Comparison of ENCODE assay signal across 21 cellular contexts in the genomic region with DNA sequence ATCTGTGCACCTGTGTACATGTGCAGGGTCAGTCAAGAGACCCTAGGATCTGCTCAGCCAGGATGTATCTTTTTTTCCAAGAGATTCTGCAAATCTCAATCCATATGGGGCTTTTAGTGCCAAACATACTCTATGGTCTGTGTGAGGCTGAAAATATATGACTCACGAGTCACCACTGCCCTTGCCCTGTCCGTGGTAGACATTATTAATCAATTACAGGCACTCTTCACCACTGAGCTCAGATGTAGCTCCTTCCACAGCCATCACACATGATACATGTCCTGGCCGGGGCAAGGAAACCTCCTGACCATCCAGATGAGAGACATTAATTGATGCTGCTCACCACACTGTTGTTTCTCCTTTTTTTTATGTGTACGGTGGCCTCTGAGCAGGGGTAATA.
"Had no signal": no experiment of that assay in that cellular context is flagged by ENCODE, and none has a peak within 500 bp of the region (broad histone marks: within the 10 kb centered on the region; RNA-seq: fewer than 3 reads in every experiment).

No MANE protein-coding gene starts in this region.

- H3K4me3 ChIP-seq: breast epithelium, left lung, neural progenitor cell, sigmoid colon, smooth muscle cell, stomach, suprapubic skin, transverse colon had no signal

- H3K4me2 ChIP-seq: neural progenitor cell, smooth muscle cell had no signal

- H3K36me3 ChIP-seq: breast epithelium, left lung, neural progenitor cell, sigmoid colon, stomach, suprapubic skin, transverse colon had no signal

- H3K4me1 Mint-ChIP-seq: activated B cell treated with CpG ODN at 0.5 μM for 24 hours; endodermal cell; stimulated activated memory B cell treated with anti-CD40 and anti-IgM and Interleukin-4, amounts not matched to agents 10 μg/mL and 1 μg/mL and 100 μg/mL, for 72 hours had no signal

- H3K27me3 ChIP-seq: breast epithelium, foreskin keratinocyte, left lung, neural progenitor cell, sigmoid colon, stomach, suprapubic skin, transverse colon had no signal

- H2AFZ ChIP-seq: neural progenitor cell had no signal

- H3K27me3 Mint-ChIP-seq: activated B cell treated with CpG ODN at 0.5 μM for 24 hours; activated CD4-positive, alpha-beta T cell treated with anti-CD3 and anti-CD28 coated beads for 36 hours; activated naive CD8-positive, alpha-beta T cell treated with anti-CD3 and anti-CD28 coated beads, Interleukin-2, amount 10 ng/mL, durations not matched to agents 7 days and 5 days; naive thymus-derived CD8-positive, alpha-beta T cell had no signal

- H3K9ac ChIP-seq: neural progenitor cell had no signal

- H3K9me3 ChIP-seq: breast epithelium, left lung, sigmoid colon, stomach, suprapubic skin, transverse colon had no signal

- H3K9me3 Mint-ChIP-seq: activated B cell treated with CpG ODN at 0.5 μM for 24 hours; activated naive CD8-positive, alpha-beta T cell treated with anti-CD3 and anti-CD28 coated beads, Interleukin-2, amount 10 ng/mL, durations not matched to agents 7 days and 5 days; central memory CD8-positive, alpha-beta T cell; endodermal cell; naive thymus-derived CD8-positive, alpha-beta T cell; neural progenitor cell; stimulated activated memory B cell treated with anti-CD40 and anti-IgM and Interleukin-4, amounts not matched to agents 10 μg/mL and 1 μg/mL and 100 μg/mL, for 72 hours had no signal

- H3K27ac ChIP-seq: breast epithelium, epithelial cell of prostate, foreskin keratinocyte, left lung, neural progenitor cell, sigmoid colon, stomach, suprapubic skin, transverse colon had no signal

- H3K4me3 Mint-ChIP-seq: activated B cell treated with CpG ODN at 0.5 μM for 24 hours; activated CD4-positive, alpha-beta T cell treated with anti-CD3 and anti-CD28 coated beads for 36 hours; activated naive CD8-positive, alpha-beta T cell treated with anti-CD3 and anti-CD28 coated beads, Interleukin-2, amount 10 ng/mL, durations not matched to agents 7 days and 5 days; central memory CD8-positive, alpha-beta T cell; endodermal cell; naive thymus-derived CD8-positive, alpha-beta T cell; neural progenitor cell; stimulated activated memory B cell treated with anti-CD40 and anti-IgM and Interleukin-4, amounts not matched to agents 10 μg/mL and 1 μg/mL and 100 μg/mL, for 72 hours had no signal

- H3K27ac Mint-ChIP-seq: activated B cell treated with CpG ODN at 0.5 μM for 24 hours; activated CD4-positive, alpha-beta T cell treated with anti-CD3 and anti-CD28 coated beads for 36 hours; activated naive CD8-positive, alpha-beta T cell treated with anti-CD3 and anti-CD28 coated beads, Interleukin-2, amount 10 ng/mL, durations not matched to agents 7 days and 5 days; endodermal cell; neural progenitor cell; stimulated activated memory B cell treated with anti-CD40 and anti-IgM and Interleukin-4, amounts not matched to agents 10 μg/mL and 1 μg/mL and 100 μg/mL, for 72 hours had no signal

- H3K4me1 ChIP-seq: breast epithelium, foreskin keratinocyte, left lung, neural progenitor cell, sigmoid colon, suprapubic skin, transverse colon had no signal

- ATAC-seq: activated CD4-positive, alpha-beta T cell treated with anti-CD3 and anti-CD28 coated beads for 36 hours; foreskin keratinocyte; stimulated activated memory B cell treated with anti-CD40 and anti-IgM and Interleukin-4, amounts not matched to agents 10 μg/mL and 1 μg/mL and 100 μg/mL, for 72 hours had no signal

- DNase-seq: activated CD4-positive, alpha-beta T cell treated with anti-CD3 and anti-CD28 coated beads for 36 hours; activated CD4-positive, alpha-beta T cell treated with anti-CD3 and anti-CD28 coated beads, Interleukin-2, amount 50 U/mL, for 48 hours; activated naive CD4-positive, alpha-beta T cell treated with Interleukin-2 at 50 U/mL for 16 hours; amniotic stem cell; foreskin keratinocyte; naive thymus-derived CD8-positive, alpha-beta T cell; stimulated activated CD4-positive, alpha-beta T cell treated with anti-CD3 and anti-CD28 coated beads, Interleukin-15, amount 100 ng/mL, for 24 hours; transverse colon had no signal

- H3K36me3 Mint-ChIP-seq: activated naive CD8-positive, alpha-beta T cell treated with anti-CD3 and anti-CD28 coated beads, Interleukin-2, amount 10 ng/mL, durations not matched to agents 7 days and 5 days; naive thymus-derived CD8-positive, alpha-beta T cell; neural progenitor cell; stimulated activated memory B cell treated with anti-CD40 and anti-IgM and Interleukin-4, amounts not matched to agents 10 μg/mL and 1 μg/mL and 100 μg/mL, for 72 hours had no signal
